Comparison of ENCODE assay signal across 8 cellular contexts in the genomic region with DNA sequence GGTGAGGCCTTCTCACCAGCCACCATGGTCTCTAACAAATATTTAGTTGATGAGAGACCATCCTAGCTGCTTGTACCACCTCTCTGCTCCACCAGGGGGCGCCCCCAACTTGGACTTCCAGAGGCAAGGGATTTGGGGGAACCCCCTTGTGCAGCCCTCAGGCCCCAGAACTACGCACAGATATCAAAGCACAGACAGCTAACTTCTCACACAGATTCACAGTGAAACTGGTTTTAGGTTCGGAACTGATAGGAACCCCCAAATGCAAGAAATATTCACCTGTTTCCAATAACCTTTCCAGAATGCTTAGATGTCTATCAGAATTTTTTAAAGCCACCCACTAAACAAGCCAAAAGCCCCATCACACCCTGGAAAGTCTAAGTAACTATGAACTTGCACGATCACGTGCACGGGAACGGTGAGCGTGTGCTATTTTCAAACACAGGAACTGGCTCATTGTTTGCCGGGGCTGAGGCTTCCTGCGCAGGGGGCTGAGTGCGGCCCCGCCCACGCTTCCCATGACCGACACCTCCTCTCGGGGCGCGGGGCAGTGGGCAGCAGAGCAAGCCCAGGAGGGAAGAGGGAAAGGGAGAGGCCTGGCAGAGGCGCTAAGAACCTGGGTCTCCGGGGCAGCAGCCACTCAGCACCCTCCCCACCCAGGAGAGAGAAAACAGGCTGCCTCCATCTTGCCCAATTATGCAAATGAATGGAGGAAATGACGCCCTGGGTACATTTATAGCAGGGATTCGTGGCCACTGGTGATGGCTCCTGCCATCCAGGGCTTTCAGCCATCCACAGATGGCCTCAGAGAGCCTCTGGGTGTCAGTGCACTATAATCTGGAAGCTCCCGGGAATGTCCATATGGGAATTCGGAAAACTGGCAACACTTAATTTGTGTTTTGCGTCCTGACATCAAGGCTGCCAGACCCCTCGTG.
DNase-seq lines count a peak whose midpoint lies in the region; ATAC-seq, FAIRE-seq and TF ChIP-seq lines count a peak whose summit lies in the region.

No MANE protein-coding gene starts in this region.

- DNase-seq in CD14-positive monocyte (ENCODE audit: low spot score) (peak; percentile 92), GM19239 (ENCODE audit: insufficient read length, low spot score) (peak; percentile 70), NCI-H82 (lab: John Stamatoyannopoulos, UW) (peak; percentile 60)
- peak; percentile 89 for DNase-seq in activated CD8-positive, alpha-beta memory T cell treated with anti-CD3 and anti-CD28 coated beads for 4 hours (ENCODE audit: low read depth in 2 of 2)
- DNase-seq in stimulated activated CD8-positive, alpha-beta memory T cell treated with anti-CD3 and anti-CD28 coated beads, Interleukin-4, amount 100 ng/mL, for 24 hours (ENCODE audit: low read depth): peak; percentile 92

- H3K27me3 ChIP-seq in endocrine pancreas (ENCODE audit: control insufficient read depth, insufficient read depth, low read length) (no peaks in the 10 kb centered on the region), mononuclear cell (ENCODE audit: insufficient read depth, low read length) (no peaks in the 10 kb centered on the region)

- H3K4me1 Mint-ChIP-seq in CD14-positive monocyte: peaks cover 44% of the 10 kb centered on the region

- H3K9me3 ChIP-seq in endocrine pancreas (ENCODE audit: control insufficient read depth, low read length) (no peaks in the 10 kb centered on the region), mononuclear cell (ENCODE audit: low read depth, low read length) (no peaks in the 10 kb centered on the region)

- no peaks in the 10 kb centered on the region for H3K4me1 ChIP-seq in endocrine pancreas (ENCODE audit: control insufficient read depth, insufficient read depth, low read length)
- peaks cover 55% of the 10 kb centered on the region for H3K4me1 ChIP-seq in mononuclear cell (ENCODE audit: insufficient read depth, low read length)

- H3K27me3 Mint-ChIP-seq in CD14-positive monocyte (ENCODE audit: low read depth in 3 of 3): peaks cover 0 to 1% (median 0%) of the 10 kb centered on the region in 3 donors

- H3K9me3 Mint-ChIP-seq in CD14-positive monocyte: no peaks in the 10 kb centered on the region

- intact Hi-C loops in CD14-positive monocyte (cut with micrococcal nuclease): loop anchor here (1.0 to 10.0 kb wide), 3 partner anchors 38 to 171 kb away; no protein-coding TSS in a partner anchor

- peak; percentile 74 for ATAC-seq in HG03432 (IDR thresholded peaks at IDR 0.05; ENCODE audit: unreplicated experiment)

- H3K27ac Mint-ChIP-seq in CD14-positive monocyte: peak overlapping the region; percentile 95 to 99 (median 99)

- peak overlapping the region; percentile 81 to 92 for H3K4me3 Mint-ChIP-seq in CD14-positive monocyte

- H3K9ac ChIP-seq in endocrine pancreas (ENCODE audit: control insufficient read depth, insufficient read depth, low read length): peak overlapping the region; percentile 33

- no peaks in the 10 kb centered on the region for H3K36me3 ChIP-seq in endocrine pancreas (ENCODE audit: control insufficient read depth, insufficient read depth, low read length)

- peaks cover 75 to 93% of the 10 kb centered on the region in 2 donors for H3K36me3 Mint-ChIP-seq in CD14-positive monocyte

- no peak overlapping the region for H3K4me3 ChIP-seq in endocrine pancreas (ENCODE audit: control insufficient read depth, insufficient read depth, low read length)
- peak overlapping the region; percentile 34 for H3K4me3 ChIP-seq in mononuclear cell (ENCODE audit: low read length)

- peak; percentile 99 for FAIRE-seq in GM19239 (lab: Jason Lieb, UNC)

- peak; percentile 97 for TF ChIP-seq CTCF in CD14-positive monocyte (IDR thresholded peaks at IDR 0.05)
